29 cellular contexts compared by ENCODE assay signal in genomic region chr3:169128579-169128978, GRCh38.
"Had no signal": no experiment of that assay in that cellular context is flagged by ENCODE, and none has a peak within 500 bp of the region (broad histone marks: within the 10 kb centered on the region; RNA-seq: fewer than 3 reads in every experiment).

No MANE protein-coding gene starts in this region.

- H3K9me3 ChIP-seq: esophagus squamous epithelium, heart right ventricle, mucosa of descending colon, neutrophil, pancreas, prostate gland, sigmoid colon, spleen, thoracic aorta, tibial nerve, upper lobe of left lung had no signal

- H3K27ac ChIP-seq: esophagus squamous epithelium, neutrophil, pancreas, prostate gland, sigmoid colon, skin epidermis, spleen, thoracic aorta, tibial nerve, upper lobe of left lung had no signal

- H3K4me1 ChIP-seq: prostate gland, sigmoid colon, spleen, tibial nerve had no signal

- H3K27me3 ChIP-seq: esophagus squamous epithelium, heart right ventricle, neutrophil, pancreas, sigmoid colon, spleen, upper lobe of left lung had no signal

- H3K36me3 ChIP-seq: neutrophil, pancreas, prostate gland, sigmoid colon, spleen, thoracic aorta, tibial nerve had no signal

- ATAC-seq: heart right ventricle; left lobe of liver; mucosa of descending colon; natural killer cell treated with Interleukin-12 subunit alpha and Interleukin-12 subunit beta and Interleukin-15 and Interleukin-18, amount 100 ng/mL, for 72 hours; pancreas; right cardiac atrium; stimulated activated memory B cell treated with anti-CD40 and anti-IgM and Interleukin-4, amounts not matched to agents 10 μg/mL and 1 μg/mL and 100 μg/mL, for 72 hours; stimulated activated naive CD8-positive, alpha-beta T cell treated with anti-CD3 and anti-CD28 coated beads, Interleukin-15, Interleukin-2, amounts not matched to agents 100 U/mL and 50 U/mL, for 24 hours had no signal

- H3K27me3 Mint-ChIP-seq: stimulated activated memory B cell treated with anti-CD40 and anti-IgM and Interleukin-4, amounts not matched to agents 10 μg/mL and 1 μg/mL and 100 μg/mL, for 72 hours had no signal

- H3K36me3 Mint-ChIP-seq: immature natural killer cell; mesothelial cell of epicardium; naive B cell; natural killer cell treated with Interleukin-12 subunit alpha and Interleukin-12 subunit beta and Interleukin-15 and Interleukin-18, amount 100 ng/mL, for 72 hours; stimulated activated memory B cell treated with anti-CD40 and anti-IgM and Interleukin-4, amounts not matched to agents 10 μg/mL and 1 μg/mL and 100 μg/mL, for 72 hours had no signal

- H3K4me3 Mint-ChIP-seq: immature natural killer cell; mesothelial cell of epicardium; naive B cell; natural killer cell treated with Interleukin-12 subunit alpha and Interleukin-12 subunit beta and Interleukin-15 and Interleukin-18, amount 100 ng/mL, for 72 hours; neural crest cell; stimulated activated memory B cell treated with anti-CD40 and anti-IgM and Interleukin-4, amounts not matched to agents 10 μg/mL and 1 μg/mL and 100 μg/mL, for 72 hours had no signal

- H3K27ac Mint-ChIP-seq: immature natural killer cell; mesothelial cell of epicardium; naive B cell; natural killer cell treated with Interleukin-12 subunit alpha and Interleukin-12 subunit beta and Interleukin-15 and Interleukin-18, amount 100 ng/mL, for 72 hours; stimulated activated memory B cell treated with anti-CD40 and anti-IgM and Interleukin-4, amounts not matched to agents 10 μg/mL and 1 μg/mL and 100 μg/mL, for 72 hours had no signal

- DNase-seq: effector CD8-positive, alpha-beta T cell; erythroblast; esophagus squamous epithelium; foreskin melanocyte; glutamatergic neuron; heart right ventricle; hippocampal formation; immature natural killer cell; islet precursor cell; mesenchymal stem cell; mucosa of descending colon; naive B cell; pancreas; right cardiac atrium; sigmoid colon; spleen; stimulated activated CD4-positive, alpha-beta T cell treated with anti-CD3 and anti-CD28 coated beads, Interleukin-4, amount 100 ng/mL, for 4 hours; stimulated activated naive CD8-positive, alpha-beta T cell treated with anti-CD3 and anti-CD28 coated beads, Interleukin-15, Interleukin-2, amounts not matched to agents 100 U/mL and 50 U/mL, for 24 hours; upper lobe of left lung had no signal

- H3K4me3 ChIP-seq: esophagus squamous epithelium, heart right ventricle, mucosa of descending colon, pancreas, prostate gland, sigmoid colon, skin epidermis, spleen, thoracic aorta, tibial nerve, upper lobe of left lung had no signal

- H3K4me1 Mint-ChIP-seq: immature natural killer cell; naive B cell; neural crest cell; stimulated activated memory B cell treated with anti-CD40 and anti-IgM and Interleukin-4, amounts not matched to agents 10 μg/mL and 1 μg/mL and 100 μg/mL, for 72 hours had no signal

- H3K9me3 Mint-ChIP-seq: mesothelial cell of epicardium; naive B cell; natural killer cell treated with Interleukin-12 subunit alpha and Interleukin-12 subunit beta and Interleukin-15 and Interleukin-18, amount 100 ng/mL, for 72 hours; neural crest cell; stimulated activated memory B cell treated with anti-CD40 and anti-IgM and Interleukin-4, amounts not matched to agents 10 μg/mL and 1 μg/mL and 100 μg/mL, for 72 hours had no signal
